ENCODE assay signal across 22 cellular contexts in the genomic region with DNA sequence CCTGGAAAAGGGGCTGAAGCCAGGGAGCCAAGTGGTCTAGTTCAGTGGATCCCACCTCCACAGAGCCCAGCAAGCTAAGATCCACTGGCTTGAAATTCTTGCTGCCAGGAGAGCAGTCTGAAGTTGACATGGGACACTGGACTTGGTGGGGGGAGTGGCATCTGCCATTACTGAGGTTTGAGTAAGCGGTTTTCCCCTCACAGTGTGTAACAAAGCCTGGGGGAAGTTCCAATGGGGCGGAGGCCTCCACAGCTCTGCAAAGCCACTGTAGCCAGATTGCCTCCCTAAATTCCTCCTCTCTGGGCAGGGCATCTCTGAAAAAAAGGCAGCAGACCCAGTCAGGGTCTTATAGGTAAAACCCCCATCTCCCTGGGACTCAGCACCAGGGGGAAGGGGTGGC.
"Had no signal": no experiment of that assay in that cellular context is flagged by ENCODE, and none has a peak within 500 bp of the region (broad histone marks: within the 10 kb centered on the region; RNA-seq: fewer than 3 reads in every experiment).

No MANE protein-coding gene starts in this region.

- H3K27me3 Mint-ChIP-seq: memory B cell; stimulated activated naive CD8-positive, alpha-beta T cell treated with anti-CD3 and anti-CD28 coated beads, Interleukin-15, amount 100 ng/mL, for 72 hours had no signal

- H3K36me3 Mint-ChIP-seq: memory B cell; naive thymus-derived CD8-positive, alpha-beta T cell had no signal

- H3K27ac ChIP-seq: ascending aorta, gastroesophageal sphincter, heart left ventricle, ovary, psoas muscle, vagina, VCaP had no signal

- H3K27me3 ChIP-seq: ascending aorta, gastroesophageal sphincter, heart left ventricle, ovary, vagina had no signal

- H3K9me3 ChIP-seq: gastroesophageal sphincter, ovary, psoas muscle, vagina had no signal

- H3K4me1 Mint-ChIP-seq: activated naive CD4-positive, alpha-beta T cell treated with anti-CD3 and anti-CD28 coated beads, Interleukin-2, amount 50 U/mL, for 24 hours; central memory CD8-positive, alpha-beta T cell; memory B cell; naive thymus-derived CD8-positive, alpha-beta T cell; stimulated activated naive CD8-positive, alpha-beta T cell treated with anti-CD3 and anti-CD28 coated beads, Interleukin-15, amount 100 ng/mL, for 72 hours had no signal

- H3K4me3 ChIP-seq: ascending aorta, gastroesophageal sphincter, heart left ventricle, ovary, psoas muscle, vagina had no signal

- H3K9me3 Mint-ChIP-seq: activated naive CD4-positive, alpha-beta T cell treated with anti-CD3 and anti-CD28 coated beads, Interleukin-2, amount 50 U/mL, for 24 hours had no signal

- H3K36me3 ChIP-seq: ascending aorta, gastroesophageal sphincter, heart left ventricle, ovary, vagina had no signal

- ATAC-seq: activated T-cell treated with anti-CD3 and anti-CD28 coated beads, Interleukin-2, amount 50 U/mL, for 72 hours; gastroesophageal sphincter; heart left ventricle; left ventricle myocardium superior; naive thymus-derived CD8-positive, alpha-beta T cell; psoas muscle; right cardiac atrium; stimulated activated naive CD8-positive, alpha-beta T cell treated with anti-CD3 and anti-CD28 coated beads, Interleukin-15, amount 100 ng/mL, for 72 hours had no signal

- H3K27ac Mint-ChIP-seq: activated naive CD4-positive, alpha-beta T cell treated with anti-CD3 and anti-CD28 coated beads, Interleukin-2, amount 50 U/mL, for 24 hours; activated T-cell treated with anti-CD3 and anti-CD28 coated beads, Interleukin-2, amount 50 U/mL, for 72 hours; memory B cell; naive thymus-derived CD8-positive, alpha-beta T cell had no signal

- H3K4me3 Mint-ChIP-seq: activated naive CD4-positive, alpha-beta T cell treated with anti-CD3 and anti-CD28 coated beads, Interleukin-2, amount 50 U/mL, for 24 hours; activated T-cell treated with anti-CD3 and anti-CD28 coated beads, Interleukin-2, amount 50 U/mL, for 72 hours; central memory CD8-positive, alpha-beta T cell; memory B cell; naive thymus-derived CD8-positive, alpha-beta T cell; stimulated activated naive CD8-positive, alpha-beta T cell treated with anti-CD3 and anti-CD28 coated beads, Interleukin-15, amount 100 ng/mL, for 72 hours had no signal

- DNase-seq: activated CD4-positive, alpha-beta T cell treated with anti-CD3 and anti-CD28 coated beads, Interleukin-2, amount 50 U/mL, for 1 hour; activated CD4-positive, CD25-positive, alpha-beta regulatory T cell treated with anti-CD3 and anti-CD28 coated beads, Interleukin-2, amount 50 U/mL, for 72 hours; activated CD8-positive, alpha-beta memory T cell treated with anti-CD3 and anti-CD28 coated beads, Interleukin-2, amount 50 U/mL, for 48 hours; activated effector memory CD4-positive, alpha-beta T cell treated with anti-CD3 and anti-CD28 coated beads, Interleukin-2, amount 50 U/mL, for 16 hours; activated T-cell treated with anti-CD3 and anti-CD28 coated beads, Interleukin-2, amount 50 U/mL, for 72 hours; effector CD4-positive, alpha-beta T cell; heart left ventricle; left ventricle myocardium superior; naive thymus-derived CD8-positive, alpha-beta T cell; ovary; psoas muscle; right cardiac atrium; stimulated activated CD4-positive, alpha-beta T cell treated with anti-CD3 and anti-CD28 coated beads, Interleukin-2, amount 100 ng/mL, for 24 hours; stimulated activated naive CD8-positive, alpha-beta T cell treated with anti-CD3 and anti-CD28 coated beads, Interleukin-15, amount 100 ng/mL, for 72 hours; trophoblast cell had no signal
